ENCODE assay signal across 17 cellular contexts in genomic region chr9:35792826-35793225, GRCh38. TPM values are rescaled to one million over a fixed set of nuclear protein-coding genes. Genes with fewer than 3 reads are reported as not detected.
DNase-seq lines count a peak whose midpoint lies in the region; ATAC-seq and TF ChIP-seq lines count a peak whose summit lies in the region.
"Had no signal": no experiment of that assay in that cellular context is flagged by ENCODE, and none has a peak within 500 bp of the region (broad histone marks: within the 10 kb centered on the region; RNA-seq: fewer than 3 reads in every experiment).

No MANE protein-coding gene starts in this region.

- H3K9me3 ChIP-seq in T-helper 17 cell (ENCODE audit: control insufficient read depth, low read length, poor library complexity, severe bottlenecking) = no peaks in the 10 kb centered on the region
- H3K9me3 ChIP-seq: mucosa of descending colon had no signal

- H3K27ac ChIP-seq in ACC112 (ENCODE audit: low read depth, low read length) (no peak overlapping the region), rectal smooth muscle tissue (ENCODE audit: low read depth, low read length) (no peak overlapping the region)

- H3K4me1 ChIP-seq in ACC112 (ENCODE audit: control insufficient read depth, insufficient read depth, low read length, unreplicated experiment) (peaks cover 51% of the 10 kb centered on the region), rectal smooth muscle tissue (ENCODE audit: control insufficient read depth, insufficient read depth, low read length) (peaks cover 15% of the 10 kb centered on the region)

- H3K36me3 ChIP-seq in ACC112 (ENCODE audit: insufficient read depth, low read length) (no peaks in the 10 kb centered on the region), rectal smooth muscle tissue (ENCODE audit: control insufficient read depth, insufficient read depth, low read length) (peaks cover 3% of the 10 kb centered on the region)

- H3K4me3 Mint-ChIP-seq in T-helper 17 cell = no peak overlapping the region
- H3K4me3 Mint-ChIP-seq: activated T-cell treated with anti-CD3 and anti-CD28 coated beads, Interleukin-2, amount 50 U/mL, for 72 hours; immature natural killer cell had no signal

- H3K27me3 ChIP-seq in ACC112 (ENCODE audit: insufficient read depth, low read length) = no peaks in the 10 kb centered on the region
- H3K27me3 ChIP-seq in rectal smooth muscle tissue (ENCODE audit: control insufficient read depth, insufficient read depth, low read length) = no peaks in the 10 kb centered on the region

- no peak overlapping the region for H3K9ac ChIP-seq in rectal smooth muscle tissue (ENCODE audit: low read length)

- intact Hi-C loops in lower leg skin (cut with DNase I; ENCODE audit: low total_unique reads) = loop anchor here (5.0 kb wide), 2 partner anchors 89 to 154 kb away; no protein-coding TSS in a partner anchor

- peaks cover 3% of the 10 kb centered on the region for H3K36me3 Mint-ChIP-seq in T-helper 17 cell (ENCODE audit: low read depth)

- peaks cover 23% of the 10 kb centered on the region for H3K4me1 Mint-ChIP-seq in T-helper 17 cell

- peaks cover 40% of the 10 kb centered on the region for H3K79me2 ChIP-seq in ACC112 (ENCODE audit: control insufficient read depth, insufficient read depth, low read length, unreplicated experiment)

- TF ChIP-seq POLR2A in lower leg skin (IDR thresholded peaks at IDR 0.05) = no peak

- no peak for ATAC-seq in T-helper 17 cell
- ATAC-seq in HG03520 (IDR thresholded peaks at IDR 0.05; ENCODE audit: unreplicated experiment) = no peak
- no peak for ATAC-seq in esophagus mucosa
- ATAC-seq: activated T-cell treated with anti-CD3 and anti-CD28 coated beads, Interleukin-2, amount 50 U/mL, for 72 hours; mucosa of descending colon had no signal

- H3K27me3 Mint-ChIP-seq in T-helper 17 cell = no peaks in the 10 kb centered on the region

- DNase-seq in T-helper 17 cell = no peak
- DNase-seq in fibroblast of mammary gland (ENCODE audit: low read depth) = no peak
- DNase-seq in lower leg skin (ENCODE audit: low spot score in 2 of 2) = no peak
- no peak for DNase-seq in hypothalamus (lab: John Stamatoyannopoulos, UW)
- DNase-seq: activated CD4-positive, alpha-beta T cell treated with anti-CD3 and anti-CD28 coated beads, Interleukin-2, amount 50 U/mL, for 1 hour; activated T-cell treated with anti-CD3 and anti-CD28 coated beads, Interleukin-2, amount 50 U/mL, for 72 hours; anterior cingulate cortex; immature natural killer cell; mucosa of descending colon; MV-4-11; stimulated activated CD4-positive, alpha-beta T cell treated with anti-CD3 and anti-CD28 coated beads, Interleukin-2, amount 100 ng/mL, for 48 hours had no signal

- WGBS in lower leg skin, 2 donors = 83 to 86% methylated on average over 14 of the region's 14 CpGs

- H3K4me3 ChIP-seq in ACC112 (ENCODE audit: low read depth, low read length) (peak overlapping the region; percentile 78), fibroblast of mammary gland (ENCODE audit: control insufficient read depth, low read depth, low read length) (peak overlapping the region; percentile 57), rectal smooth muscle tissue (ENCODE audit: low read length) (peak overlapping the region; percentile 52), lower leg skin (ENCODE audit: low read depth, poor library complexity, severe bottlenecking) (no peak overlapping the region)
- H3K4me3 ChIP-seq: mucosa of descending colon had no signal

- H3K27ac Mint-ChIP-seq in T-helper 17 cell = peak overlapping the region; percentile 72
- H3K27ac Mint-ChIP-seq: activated T-cell treated with anti-CD3 and anti-CD28 coated beads, Interleukin-2, amount 50 U/mL, for 72 hours; progenitor cell of endocrine pancreas had no signal

- no peak overlapping the region for H2AFZ ChIP-seq in ACC112 (ENCODE audit: low read length, unreplicated experiment)

- no peak for TF ChIP-seq CTCF in fibroblast of mammary gland (conservative IDR thresholded peaks at IDR 0.05; ENCODE audit: control insufficient read depth, insufficient read depth, low read depth, low read length)
- no peak for TF ChIP-seq CTCF in lower leg skin (IDR thresholded peaks at IDR 0.05)

RNA-seq across cellular contexts. Expression of gene NPR2, which starts 1.4 kb away (rescaled TPM):
- total RNA-seq in T-helper 17 cell = 1 to 10 TPM; 3.8 to 4.0 TPM
- total RNA-seq in lower leg skin = 10 to 100 TPM; 12.2 to 20.4 (median 18.8) TPM
- total RNA-seq in esophagus mucosa = 1.3 TPM

RNA-seq across cellular contexts. Expression of gene SPAG8, which starts 19.2 kb away (rescaled TPM):
- under 1 TPM; 0.81 to 0.97 TPM for total RNA-seq in T-helper 17 cell
- under 1 TPM in 2 of 4 donors, not detected in 2; 0.29 to 0.42 TPM for total RNA-seq in lower leg skin
- 0.20 TPM for total RNA-seq in esophagus mucosa

RNA-seq across cellular contexts. Expression of gene HINT2, which starts 22.0 kb away (rescaled TPM):
- 10 to 100 TPM; 15.0 to 20.5 TPM for total RNA-seq in T-helper 17 cell
- total RNA-seq in lower leg skin = 10 to 100 TPM; 17.8 to 27.9 (median 19.9) TPM
- total RNA-seq in esophagus mucosa = 30.2 TPM

RNA-seq across cellular contexts. Expression of gene FAM221B, which starts 35.7 kb away (rescaled TPM):
- not detected for total RNA-seq in T-helper 17 cell
- not detected for total RNA-seq in lower leg skin
- not detected for total RNA-seq in esophagus mucosa
- total RNA-seq: activated T-cell treated with anti-CD3 and anti-CD28 coated beads, Interleukin-2, amount 50 U/mL, for 72 hours; HT1080; progenitor cell of endocrine pancreas had no signal

RNA-seq across cellular contexts. Expression of gene TMEM8B, which starts 36.2 kb away (rescaled TPM):
- total RNA-seq in T-helper 17 cell = 1 to 10 TPM; 4.5 to 7.1 TPM
- 1 to 10 TPM; 2.2 to 8.4 (median 5.4) TPM for total RNA-seq in lower leg skin
- 1.7 TPM for total RNA-seq in esophagus mucosa
